ENCODE assay signal across 15 cellular contexts in genomic region chr1:44103270-44104131, GRCh38. TPM values are rescaled to one million over a fixed set of nuclear protein-coding genes. Genes with fewer than 3 reads are reported as not detected.
DNase-seq lines count a peak whose midpoint lies in the region; ATAC-seq, FAIRE-seq and TF ChIP-seq lines count a peak whose summit lies in the region.
"Had no signal": no experiment of that assay in that cellular context is flagged by ENCODE, and none has a peak within 500 bp of the region (broad histone marks: within the 10 kb centered on the region; RNA-seq: fewer than 3 reads in every experiment).

No MANE protein-coding gene starts in this region.

- H3K4me1 ChIP-seq in MM.1S (ENCODE audit: low read length) (no peaks in the 10 kb centered on the region), colonic mucosa (no peaks in the 10 kb centered on the region)
- no peaks in the 10 kb centered on the region for H3K4me1 ChIP-seq in CD8-positive, alpha-beta memory T cell (ENCODE audit: insufficient read depth, low read length)
- H3K4me1 ChIP-seq: tibial artery had no signal

- H3K9me3 ChIP-seq in MM.1S (replicated peaks; ENCODE audit: insufficient read depth, low read length): no peaks in the 10 kb centered on the region
- no peaks in the 10 kb centered on the region for H3K9me3 ChIP-seq in colonic mucosa
- H3K9me3 ChIP-seq in CD8-positive, alpha-beta memory T cell (ENCODE audit: low read length): no peaks in the 10 kb centered on the region
- H3K9me3 ChIP-seq: tibial artery had no signal

- no peaks in the 10 kb centered on the region for H3F3A ChIP-seq in MM.1S (ENCODE audit: insufficient read depth, low read length)

- TF ChIP-seq CTCF in MM.1S (IDR thresholded peaks at IDR 0.05; ENCODE audit: low read length) (peak; percentile 17; the same call in 1 of the 2 replicates), colonic mucosa (IDR thresholded peaks at IDR 0.05) (no peak), osteocyte (IDR thresholded peaks at IDR 0.05) (peak; percentile 14)

- no peaks in the 10 kb centered on the region for H4K20me1 ChIP-seq in MM.1S (ENCODE audit: insufficient read depth, low read length)

- H3K4me2 ChIP-seq in MM.1S (ENCODE audit: low read depth, low read length): no peak overlapping the region

- H3K9me2 ChIP-seq in MM.1S (replicated peaks; ENCODE audit: insufficient read depth, low read length): no peaks in the 10 kb centered on the region

- intact Hi-C loops in colonic mucosa (cut with DNase I): no loop called here

- H3K36me3 ChIP-seq in MM.1S (replicated peaks; ENCODE audit: insufficient read depth, low read length) (no peaks in the 10 kb centered on the region), colonic mucosa (no peaks in the 10 kb centered on the region)
- H3K36me3 ChIP-seq in CD8-positive, alpha-beta memory T cell (ENCODE audit: insufficient read depth, low read length): no peaks in the 10 kb centered on the region
- H3K36me3 ChIP-seq: tibial artery had no signal

- POLR2A ChIA-PET in CD8-positive, alpha-beta memory T cell (lab: Charles Lee): no interaction called here

- no peak for ATAC-seq in GM21619 (IDR thresholded peaks at IDR 0.05; ENCODE audit: unreplicated experiment)
- no peak for ATAC-seq in HG03135 (IDR thresholded peaks at IDR 0.05; ENCODE audit: unreplicated experiment)

- no peak overlapping the region for H3K4me3 Mint-ChIP-seq in osteocyte (ENCODE audit: unreplicated experiment)
- no peak overlapping the region for H3K4me3 Mint-ChIP-seq in CD8-positive, alpha-beta memory T cell
- H3K4me3 Mint-ChIP-seq: activated CD4-positive, alpha-beta T cell treated with anti-CD3 and anti-CD28 coated beads, Interleukin-2, amount 10 ng/mL, durations not matched to agents 24 days and 14 days had no signal

- H2AFZ ChIP-seq in MM.1S (ENCODE audit: low read length): no peak overlapping the region

- no peaks in the 10 kb centered on the region for H3K27me3 ChIP-seq in MM.1S (replicated peaks; ENCODE audit: insufficient read depth, low read length)
- no peaks in the 10 kb centered on the region for H3K27me3 ChIP-seq in colonic mucosa
- H3K27me3 ChIP-seq in CD8-positive, alpha-beta memory T cell (ENCODE audit: insufficient read depth, low read length, poor library complexity, severe bottlenecking): no peaks in the 10 kb centered on the region
- H3K27me3 ChIP-seq: tibial artery had no signal

- peaks cover 39% of the 10 kb centered on the region for H3K27me3 Mint-ChIP-seq in osteocyte (ENCODE audit: unreplicated experiment)
- peaks cover 12 to 30% of the 10 kb centered on the region in 2 donors for H3K27me3 Mint-ChIP-seq in CD8-positive, alpha-beta memory T cell

- FAIRE-seq in frontal cortex (lab: Jason Lieb, UNC): no peak

- no peak overlapping the region for H3K27ac Mint-ChIP-seq in osteocyte (ENCODE audit: unreplicated experiment)
- no peak overlapping the region for H3K27ac Mint-ChIP-seq in CD8-positive, alpha-beta memory T cell
- H3K27ac Mint-ChIP-seq: activated CD4-positive, alpha-beta T cell treated with anti-CD3 and anti-CD28 coated beads, Interleukin-2, amount 10 ng/mL, durations not matched to agents 24 days and 14 days had no signal

- DNase-seq in ELF-1 (ENCODE audit: low read depth, low spot score) (peak; percentile 72), MM.1S (no peak), colonic mucosa (peak; percentile 29), osteocyte (ENCODE audit: extremely low spot score, unreplicated experiment) (no peak), frontal cortex (ENCODE audit: low spot score in 2 of 2) (no peak)
- DNase-seq in CD8-positive, alpha-beta memory T cell: no peak
- DNase-seq: activated CD4-positive, alpha-beta T cell treated with anti-CD3 and anti-CD28 coated beads, Interleukin-2, amount 10 ng/mL, durations not matched to agents 24 days and 14 days; DMS79 treated with DMSO at 0.1 percent for 48 hours; tibial artery had no signal

- H3K9ac ChIP-seq in MM.1S (ENCODE audit: low read length): no peak overlapping the region
- H3K9ac ChIP-seq in colonic mucosa (ENCODE audit: low read depth in 2 of 2, low read length in 2 of 2): no peak overlapping the region

- no peaks in the 10 kb centered on the region for H3K79me2 ChIP-seq in MM.1S (ENCODE audit: low read length)

- H3K4me3 ChIP-seq in MM.1S (ENCODE audit: low read length) (no peak overlapping the region), colonic mucosa (no peak overlapping the region)
- H3K4me3 ChIP-seq in CD8-positive, alpha-beta memory T cell (ENCODE audit: low read length): no peak overlapping the region
- H3K4me3 ChIP-seq: coronary artery, tibial artery had no signal

- H3K27ac ChIP-seq in MM.1S (ENCODE audit: low read length): no peak overlapping the region
- H3K27ac ChIP-seq in colonic mucosa: no peak overlapping the region
- H3K27ac ChIP-seq in CD8-positive, alpha-beta memory T cell (ENCODE audit: low read depth, low read length): no peak overlapping the region
- H3K27ac ChIP-seq: coronary artery, tibial artery had no signal

- no peaks in the 10 kb centered on the region for H3K9me3 Mint-ChIP-seq in osteocyte (ENCODE audit: unreplicated experiment)
- H3K9me3 Mint-ChIP-seq in CD8-positive, alpha-beta memory T cell: no peaks in the 10 kb centered on the region
- H3K9me3 Mint-ChIP-seq: activated CD4-positive, alpha-beta T cell treated with anti-CD3 and anti-CD28 coated beads, Interleukin-2, amount 10 ng/mL, durations not matched to agents 24 days and 14 days had no signal

- no peaks in the 10 kb centered on the region for H3K36me3 Mint-ChIP-seq in osteocyte (ENCODE audit: unreplicated experiment)
- no peaks in the 10 kb centered on the region for H3K36me3 Mint-ChIP-seq in CD8-positive, alpha-beta memory T cell

- CTCF ChIA-PET in CD8-positive, alpha-beta memory T cell (lab: Charles Lee): no interaction called here

- H3K4me1 Mint-ChIP-seq in osteocyte (ENCODE audit: unreplicated experiment): no peaks in the 10 kb centered on the region
- H3K4me1 Mint-ChIP-seq in CD8-positive, alpha-beta memory T cell: no peaks in the 10 kb centered on the region
- H3K4me1 Mint-ChIP-seq: activated CD4-positive, alpha-beta T cell treated with anti-CD3 and anti-CD28 coated beads, Interleukin-2, amount 10 ng/mL, durations not matched to agents 24 days and 14 days had no signal

RNA-seq across cellular contexts. Expression of gene KLF17, which starts 15.1 kb away (rescaled TPM):
- total RNA-seq in colonic mucosa (not detected), osteocyte (not detected in 2 replicates), frontal cortex (under 0.01 TPM)
- total RNA-seq in CD8-positive, alpha-beta memory T cell: not detected
- polyA plus RNA-seq in CD8-positive, alpha-beta memory T cell: not detected
- total RNA-seq: activated CD4-positive, alpha-beta T cell treated with anti-CD3 and anti-CD28 coated beads, Interleukin-2, amount 10 ng/mL, durations not matched to agents 24 days and 14 days; glomerular endothelial cell; NCI-H460; renal cortical epithelial cell had no signal

RNA-seq across cellular contexts. Expression of gene KLF18, which starts 37.9 kb away (rescaled TPM):
- total RNA-seq in colonic mucosa (not detected), osteocyte (not detected in 2 replicates), frontal cortex (not detected)
- not detected for total RNA-seq in CD8-positive, alpha-beta memory T cell
- not detected for polyA plus RNA-seq in CD8-positive, alpha-beta memory T cell
- total RNA-seq: activated CD4-positive, alpha-beta T cell treated with anti-CD3 and anti-CD28 coated beads, Interleukin-2, amount 10 ng/mL, durations not matched to agents 24 days and 14 days; glomerular endothelial cell; NCI-H460; renal cortical epithelial cell had no signal

Comparison
In these comparisons a context has a peak if more than half of its experiments do, and no peak if none do; other contexts are left out.
1. DNase-seq: peak in ELF-1 (single experiment) and colonic mucosa (single experiment); none in MM.1S (single experiment), osteocyte (single experiment), CD8-positive, alpha-beta memory T cell (0 of 5) and frontal cortex (0 of 2).